Comparison of ENCODE assay signal across 23 cellular contexts in genomic region chr2:18814387-18814786, GRCh38.
DNase-seq lines count a peak whose midpoint lies in the region; ATAC-seq and TF ChIP-seq lines count a peak whose summit lies in the region.
"Had no signal": no experiment of that assay in that cellular context is flagged by ENCODE, and none has a peak within 500 bp of the region (broad histone marks: within the 10 kb centered on the region; RNA-seq: fewer than 3 reads in every experiment).

No MANE protein-coding gene starts in this region.

- H3K9ac ChIP-seq in KMS-11 = no peak overlapping the region

- H3K4me3 ChIP-seq in AG04450 (ENCODE audit: low read depth, low read length) (no peak overlapping the region), KMS-11 (IDR thresholded peaks at IDR 0.05; ENCODE audit: insufficient read depth, low read depth, low read length) (no peak overlapping the region), cardiac fibroblast (replicated peaks in 1 of 2; ENCODE audit: low read depth in 2 of 2, low read length in 2 of 2) (no peak overlapping the region)
- H3K4me3 ChIP-seq: A549, esophagus squamous epithelium, GM23338, upper lobe of left lung had no signal

- POLR2A ChIA-PET in AG04450 (lab: Yijun Ruan, JAX) = no interaction called here

- no peaks in the 10 kb centered on the region for H3K36me3 ChIP-seq in KMS-11 (ENCODE audit: insufficient read depth)
- H3K36me3 ChIP-seq: esophagus squamous epithelium, upper lobe of left lung had no signal

- peak; percentile 58 for DNase-seq in AG04450 (ENCODE audit: low read depth, low spot score)
- DNase-seq in cardiac fibroblast (ENCODE audit: low read depth in 2 of 2) = peak; percentile 61 to 62
- peak; percentile 93 for DNase-seq in iris pigment epithelial cell (ENCODE audit: low read depth)
- DNase-seq in NCI-H1417 (lab: John Stamatoyannopoulos, UW) = no peak
- DNase-seq in mesenteric fat pad (ENCODE audit: low spot score) = no peak
- no peak for DNase-seq in D341Med (ENCODE audit: low spot score)
- DNase-seq: activated T-cell treated with anti-CD3 and anti-CD28 coated beads, Interleukin-2, amount 50 U/mL, for 72 hours; caudate nucleus; CD4-positive, alpha-beta memory T cell; DMS79; effector CD4-positive, alpha-beta T cell; esophagus squamous epithelium; midbrain; NCI-H2081; NCI-H510A treated with DMSO at 0.1 percent for 48 hours; SHP77; upper lobe of left lung had no signal

- no peaks in the 10 kb centered on the region for H3K79me2 ChIP-seq in KMS-11 (ENCODE audit: insufficient read depth, low read depth)

- H3K4me2 ChIP-seq in KMS-11 = peak overlapping the region; percentile 41
- H3K4me2 ChIP-seq: A549, GM23338 had no signal

- H2AFZ ChIP-seq in KMS-11 (ENCODE audit: low read depth) = no peak overlapping the region
- H2AFZ ChIP-seq: GM23338 had no signal

- H3K27me3 ChIP-seq in AG04450 (ENCODE audit: control insufficient read depth, insufficient read depth, low read length) (no peaks in the 10 kb centered on the region), KMS-11 (ENCODE audit: insufficient read depth, low read depth) (no peaks in the 10 kb centered on the region)
- H3K27me3 ChIP-seq: esophagus squamous epithelium, upper lobe of left lung had no signal

- TF ChIP-seq CTCF in AG04450 (IDR thresholded peaks at IDR 0.05; ENCODE audit: low read depth, low read length) = no peak
- no peak for TF ChIP-seq CTCF in KMS-11 (conservative IDR thresholded peaks at IDR 0.05; ENCODE audit: low read depth, low read length)
- no peak for TF ChIP-seq CTCF in cardiac fibroblast (IDR thresholded peaks at IDR 0.05; ENCODE audit: low read depth, low read length)

- no peak overlapping the region for H3K27ac ChIP-seq in AG04450 (ENCODE audit: low read depth, low read length)
- H3K27ac ChIP-seq in KMS-11 = no peak overlapping the region
- H3K27ac ChIP-seq: A549, esophagus squamous epithelium, upper lobe of left lung had no signal

- H4K20me1 ChIP-seq in KMS-11 (ENCODE audit: insufficient read depth) = no peaks in the 10 kb centered on the region

- CTCF ChIA-PET in AG04450 (lab: Charles Lee) = no interaction called here

- peaks cover 29% of the 10 kb centered on the region for H3K4me1 ChIP-seq in KMS-11 (ENCODE audit: low read depth, poor library complexity, severe bottlenecking)
- H3K4me1 ChIP-seq: A549, esophagus squamous epithelium, upper lobe of left lung had no signal

- ATAC-seq in GM18907 (IDR thresholded peaks at IDR 0.05; ENCODE audit: unreplicated experiment) = no peak
- ATAC-seq: A549; activated naive CD4-positive, alpha-beta T cell treated with anti-CD3 and anti-CD28 coated beads, Interleukin-2, amount 50 U/mL, for 72 hours; activated T-cell treated with anti-CD3 and anti-CD28 coated beads, Interleukin-2, amount 50 U/mL, for 72 hours; GM23338; WTC11 had no signal

- H3K9me3 ChIP-seq in AG04450 (ENCODE audit: control insufficient read depth, insufficient read depth, low read length) = no peaks in the 10 kb centered on the region
- H3K9me3 ChIP-seq: A549, esophagus squamous epithelium, upper lobe of left lung had no signal

Comparison
In these comparisons a context has a peak if more than half of its experiments do, and no peak if none do; other contexts are left out.
1. DNase-seq: peak in AG04450 (single experiment), cardiac fibroblast (2 of 2) and iris pigment epithelial cell (single experiment); none in NCI-H1417 (0 of 3), mesenteric fat pad (single experiment) and D341Med (single experiment).